In the genomic region with DNA sequence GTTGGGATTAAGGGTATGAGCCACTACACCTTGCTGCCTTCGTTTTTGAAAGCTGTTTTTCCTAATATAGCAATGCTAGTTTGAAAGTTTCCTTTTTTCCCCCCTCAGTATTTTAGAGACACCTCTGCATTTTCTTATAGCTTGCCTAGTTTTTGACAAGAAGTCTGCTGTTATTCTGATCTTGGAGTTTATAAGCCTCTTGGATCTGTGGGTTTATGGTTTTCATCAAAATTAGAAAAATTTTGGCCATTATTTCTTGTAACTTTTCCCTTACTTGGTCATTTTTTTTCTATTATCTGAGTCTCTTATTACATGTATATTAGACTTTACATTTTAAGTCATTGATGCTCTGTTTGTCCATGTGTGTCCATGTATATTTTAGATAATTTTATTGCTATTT, we compare ENCODE assay signal across 34 cellular contexts.
"Had no signal": no experiment of that assay in that cellular context is flagged by ENCODE, and none has a peak within 500 bp of the region (broad histone marks: within the 10 kb centered on the region; RNA-seq: fewer than 3 reads in every experiment).

No MANE protein-coding gene starts in this region.

- DNase-seq: activated B cell treated with CpG ODN at 0.5 μM for 24 hours; activated CD4-positive, alpha-beta memory T cell treated with anti-CD3 and anti-CD28 coated beads, Interleukin-2, amount 10 ng/mL, durations not matched to agents 7 days and 5 days; activated CD4-positive, alpha-beta T cell treated with anti-CD3 and anti-CD28 coated beads for 4 hours; activated CD4-positive, alpha-beta T cell treated with anti-CD3 and anti-CD28 coated beads, Interleukin-2, amount 10 ng/mL, durations not matched to agents 24 days and 14 days; activated CD4-positive, alpha-beta T cell treated with anti-CD3 and anti-CD28 coated beads, Interleukin-2, amount 50 U/mL, for 1 hour; activated CD4-positive, alpha-beta T cell treated with anti-CD3 and anti-CD28 coated beads, Interleukin-2, amount 50 U/mL, for 48 hours; activated CD4-positive, CD25-positive, alpha-beta regulatory T cell treated with anti-CD3 and anti-CD28 coated beads, Interleukin-2, amount 50 U/mL, for 72 hours; activated CD8-positive, alpha-beta memory T cell treated with anti-CD3 and anti-CD28 coated beads for 24 hours; activated CD8-positive, alpha-beta memory T cell treated with anti-CD3 and anti-CD28 coated beads, Interleukin-2, amount 10 ng/mL, durations not matched to agents 7 days and 5 days; activated CD8-positive, alpha-beta memory T cell treated with anti-CD3 and anti-CD28 coated beads, Interleukin-2, amount 50 U/mL, for 48 hours; activated CD8-positive, alpha-beta T cell treated with anti-CD3 and anti-CD28 coated beads, Interleukin-2, amount 10 ng/mL, durations not matched to agents 7 days and 5 days; activated effector memory CD4-positive, alpha-beta T cell treated with Interleukin-2 at 50 U/mL for 16 hours; activated gamma-delta T cell; activated naive CD4-positive, alpha-beta T cell treated with anti-CD3 and anti-CD28 coated beads, Interleukin-2, amount 10 ng/mL, durations not matched to agents 7 days and 5 days; activated naive CD4-positive, alpha-beta T cell treated with Interleukin-2 at 50 U/mL for 16 hours; activated T-cell treated with anti-CD3 and anti-CD28 coated beads, Interleukin-2, amount 50 U/mL, for 24 hours; activated T-cell treated with anti-CD3 and anti-CD28 coated beads, Interleukin-2, amount 50 U/mL, for 48 hours; amygdala; anterior cingulate cortex; caudate nucleus; cerebellar nuclear complex; T-helper 1 cell; T-helper 2 cell; T-helper 9 cell had no signal

- H3K9me3 Mint-ChIP-seq: activated B cell treated with CpG ODN at 0.5 μM for 24 hours; central memory CD8-positive, alpha-beta T cell; T-helper 1 cell treated with Interleukin-12 subunit alpha and Interleukin-12 subunit beta and Interleukin-4 antibody, amounts not matched to agents 30 μg/mL and 1 μg/mL, for 36 hours; T-helper 2 cell treated with Interferon-gamma antibody and Interleukin-4, amounts not matched to agents 5 μg/mL and 100 μg/mL, for 36 hours had no signal

- ATAC-seq: activated CD8-positive, alpha-beta memory T cell treated with anti-CD3 and anti-CD28 coated beads, Interleukin-2, amount 10 ng/mL, durations not matched to agents 7 days and 5 days; activated CD8-positive, alpha-beta T cell treated with anti-CD3 and anti-CD28 coated beads, Interleukin-2, amount 10 ng/mL, durations not matched to agents 7 days and 5 days had no signal

- H3K27me3 ChIP-seq: ascending aorta, cardiac muscle cell had no signal

- H3K27ac Mint-ChIP-seq: activated B cell treated with CpG ODN at 0.5 μM for 24 hours; activated CD4-positive, alpha-beta memory T cell treated with anti-CD3 and anti-CD28 coated beads, Interleukin-2, amount 10 ng/mL, durations not matched to agents 7 days and 5 days; activated CD4-positive, alpha-beta T cell treated with anti-CD3 and anti-CD28 coated beads, Interleukin-2, amount 10 ng/mL, durations not matched to agents 24 days and 14 days; activated CD8-positive, alpha-beta memory T cell treated with anti-CD3 and anti-CD28 coated beads, Interleukin-2, amount 10 ng/mL, durations not matched to agents 7 days and 5 days; activated CD8-positive, alpha-beta T cell treated with anti-CD3 and anti-CD28 coated beads, Interleukin-2, amount 10 ng/mL, durations not matched to agents 7 days and 5 days; activated naive CD4-positive, alpha-beta T cell treated with anti-CD3 and anti-CD28 coated beads, Interleukin-2, amount 10 ng/mL, durations not matched to agents 7 days and 5 days; activated naive CD4-positive, alpha-beta T cell treated with anti-CD3 and anti-CD28 coated beads, Interleukin-2, amount 50 U/mL, for 24 hours; activated naive CD8-positive, alpha-beta T cell; activated T-cell treated with anti-CD3 and anti-CD28 coated beads, Interleukin-2, amount 50 U/mL, for 24 hours; activated T-helper 2 cell treated with anti-CD3 and anti-CD28 coated beads, Interferon-gamma antibody, Interleukin-2, Interleukin-4, amounts not matched to agents 10 μg/mL and 5 μg/mL and 100 μg/mL, durations not matched to agents 14 hours and 24 hours and 36 hours; brain; T-helper 1 cell treated with Interleukin-12 subunit alpha and Interleukin-12 subunit beta and Interleukin-4 antibody, amounts not matched to agents 30 μg/mL and 1 μg/mL, for 36 hours; T-helper 2 cell treated with Interferon-gamma antibody and Interleukin-4, amounts not matched to agents 5 μg/mL and 100 μg/mL, for 36 hours had no signal

- H3K4me3 ChIP-seq: ascending aorta, cardiac muscle cell had no signal

- H3K27me3 Mint-ChIP-seq: activated B cell treated with CpG ODN at 0.5 μM for 24 hours; activated CD4-positive, alpha-beta memory T cell treated with anti-CD3 and anti-CD28 coated beads, Interleukin-2, amount 10 ng/mL, durations not matched to agents 7 days and 5 days; activated CD4-positive, alpha-beta T cell treated with anti-CD3 and anti-CD28 coated beads, Interleukin-2, amount 10 ng/mL, durations not matched to agents 24 days and 14 days; activated CD8-positive, alpha-beta memory T cell treated with anti-CD3 and anti-CD28 coated beads, Interleukin-2, amount 10 ng/mL, durations not matched to agents 7 days and 5 days; activated naive CD4-positive, alpha-beta T cell treated with anti-CD3 and anti-CD28 coated beads, Interleukin-2, amount 10 ng/mL, durations not matched to agents 7 days and 5 days; activated naive CD4-positive, alpha-beta T cell treated with anti-CD3 and anti-CD28 coated beads, Interleukin-2, amount 50 U/mL, for 24 hours; activated naive CD8-positive, alpha-beta T cell; activated T-cell treated with anti-CD3 and anti-CD28 coated beads, Interleukin-2, amount 50 U/mL, for 24 hours; brain; central memory CD8-positive, alpha-beta T cell had no signal

- H3K4me3 Mint-ChIP-seq: activated B cell treated with CpG ODN at 0.5 μM for 24 hours; activated CD4-positive, alpha-beta memory T cell treated with anti-CD3 and anti-CD28 coated beads, Interleukin-2, amount 10 ng/mL, durations not matched to agents 7 days and 5 days; activated CD4-positive, alpha-beta T cell treated with anti-CD3 and anti-CD28 coated beads, Interleukin-2, amount 10 ng/mL, durations not matched to agents 24 days and 14 days; activated CD8-positive, alpha-beta memory T cell treated with anti-CD3 and anti-CD28 coated beads, Interleukin-2, amount 10 ng/mL, durations not matched to agents 7 days and 5 days; activated CD8-positive, alpha-beta T cell treated with anti-CD3 and anti-CD28 coated beads, Interleukin-2, amount 10 ng/mL, durations not matched to agents 7 days and 5 days; activated naive CD4-positive, alpha-beta T cell treated with anti-CD3 and anti-CD28 coated beads, Interleukin-2, amount 10 ng/mL, durations not matched to agents 7 days and 5 days; activated naive CD4-positive, alpha-beta T cell treated with anti-CD3 and anti-CD28 coated beads, Interleukin-2, amount 50 U/mL, for 24 hours; activated naive CD8-positive, alpha-beta T cell; activated T-cell treated with anti-CD3 and anti-CD28 coated beads, Interleukin-2, amount 50 U/mL, for 24 hours; brain; central memory CD8-positive, alpha-beta T cell; T-helper 1 cell treated with Interleukin-12 subunit alpha and Interleukin-12 subunit beta and Interleukin-4 antibody, amounts not matched to agents 30 μg/mL and 1 μg/mL, for 36 hours; T-helper 2 cell treated with Interferon-gamma antibody and Interleukin-4, amounts not matched to agents 5 μg/mL and 100 μg/mL, for 36 hours had no signal

- H3K27ac ChIP-seq: ascending aorta, cardiac muscle cell, VCaP had no signal

- H3K9me3 ChIP-seq: ascending aorta had no signal

- H3K36me3 ChIP-seq: ascending aorta, cardiac muscle cell had no signal
